29 cellular contexts compared by ENCODE assay signal in the genomic region with DNA sequence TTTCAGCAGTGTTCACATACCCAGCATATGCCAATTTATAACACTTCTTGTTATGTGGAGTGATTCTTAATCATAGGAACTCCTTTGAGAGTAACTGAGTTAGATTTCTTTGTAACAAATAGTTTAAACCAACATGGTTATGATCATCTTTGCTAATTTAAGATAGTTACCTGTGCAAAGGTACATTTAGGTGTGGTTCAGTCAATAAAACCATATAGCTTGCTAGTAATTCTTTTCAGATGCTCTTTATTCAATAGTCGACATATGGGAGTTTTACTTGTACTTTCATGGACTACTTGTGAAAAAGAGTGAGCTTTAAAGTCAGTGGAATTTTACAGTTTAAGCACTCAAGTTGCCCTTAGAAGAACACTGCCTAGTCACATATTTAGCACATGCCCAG.
"Had no signal": no experiment of that assay in that cellular context is flagged by ENCODE, and none has a peak within 500 bp of the region (broad histone marks: within the 10 kb centered on the region; RNA-seq: fewer than 3 reads in every experiment).

No MANE protein-coding gene starts in this region.

- H3K9ac ChIP-seq: SK-N-SH had no signal

- FAIRE-seq: K562 had no signal

- H3K27ac Mint-ChIP-seq: activated CD8-positive, alpha-beta memory T cell treated with anti-CD3 and anti-CD28 coated beads, Interleukin-2, amount 10 ng/mL, durations not matched to agents 7 days and 5 days; activated naive CD4-positive, alpha-beta T cell treated with anti-CD3 and anti-CD28 coated beads, Interleukin-2, amount 50 U/mL, for 24 hours; activated T-cell treated with anti-CD3 and anti-CD28 coated beads, Interleukin-2, amount 50 U/mL, for 24 hours; activated T-helper 1 cell treated with anti-CD3 and anti-CD28 coated beads, Interleukin-12 subunit alpha, Interleukin-12 subunit beta, Interleukin-2, Interleukin-4 antibody, amounts not matched to agents 30 ng/mL and 10 ng/mL and 1 ng/mL, durations not matched to agents 14 hours and 24 hours and 36 hours; WTC11 had no signal

- H3K9me3 Mint-ChIP-seq: activated naive CD4-positive, alpha-beta T cell treated with anti-CD3 and anti-CD28 coated beads, Interleukin-2, amount 50 U/mL, for 24 hours; activated T-cell treated with anti-CD3 and anti-CD28 coated beads, Interleukin-2, amount 50 U/mL, for 24 hours; activated T-helper 1 cell treated with anti-CD3 and anti-CD28 coated beads, Interleukin-12 subunit alpha, Interleukin-12 subunit beta, Interleukin-2, Interleukin-4 antibody, amounts not matched to agents 30 ng/mL and 10 ng/mL and 1 ng/mL, durations not matched to agents 14 hours and 24 hours and 36 hours; brain; central memory CD8-positive, alpha-beta T cell; WTC11 had no signal

- ATAC-seq: activated CD8-positive, alpha-beta memory T cell treated with anti-CD3 and anti-CD28 coated beads, Interleukin-2, amount 10 ng/mL, durations not matched to agents 7 days and 5 days; K562; Panc1; Right ventricle myocardium inferior; WTC11 had no signal

- DNase-seq: activated CD4-positive, alpha-beta T cell treated with anti-CD3 and anti-CD28 coated beads for 48 hours; activated CD4-positive, alpha-beta T cell treated with anti-CD3 and anti-CD28 coated beads, Interleukin-2, amount 50 U/mL, for 4 hours; activated CD4-positive, CD25-positive, alpha-beta regulatory T cell treated with anti-CD3 and anti-CD28 coated beads, Interleukin-2, amount 50 U/mL, for 72 hours; activated CD8-positive, alpha-beta memory T cell treated with anti-CD3 and anti-CD28 coated beads, Interleukin-2, amount 10 ng/mL, durations not matched to agents 7 days and 5 days; activated effector memory CD4-positive, alpha-beta T cell treated with Interleukin-2 at 50 U/mL for 16 hours; activated naive CD4-positive, alpha-beta T cell; activated T-cell treated with anti-CD3 and anti-CD28 coated beads, Interleukin-2, amount 50 U/mL, for 24 hours; aorta; Karpas-422; NCI-H1105 treated with DMSO at 0.1 percent for 48 hours; NCI-H1436 treated with DMSO at 0.1 percent for 48 hours; NCI-H1930; NCI-H2171; NCI-H2227 treated with DMSO at 0.1 percent for 48 hours; NCI-H526 treated with DMSO at 0.1 percent for 48 hours; NK-92 treated with Interleukin-12 subunit alpha and Interleukin-12 subunit beta, amount 100 ng/mL, for 24 hours; OCI-M1; RPMI8226; SK-N-SH; SW 1271; T-helper 9 cell had no signal

- H3K27me3 Mint-ChIP-seq: activated CD8-positive, alpha-beta memory T cell treated with anti-CD3 and anti-CD28 coated beads, Interleukin-2, amount 10 ng/mL, durations not matched to agents 7 days and 5 days; activated naive CD4-positive, alpha-beta T cell treated with anti-CD3 and anti-CD28 coated beads, Interleukin-2, amount 50 U/mL, for 24 hours; activated T-cell treated with anti-CD3 and anti-CD28 coated beads, Interleukin-2, amount 50 U/mL, for 24 hours; central memory CD8-positive, alpha-beta T cell had no signal

- H3K4me2 ChIP-seq: SK-N-SH had no signal

- H3K9me3 ChIP-seq: SK-N-SH had no signal

- H3K4me3 ChIP-seq: K562 had no signal

- H3K9me2 ChIP-seq: SK-N-SH had no signal

- H3K4me3 Mint-ChIP-seq: activated CD8-positive, alpha-beta memory T cell treated with anti-CD3 and anti-CD28 coated beads, Interleukin-2, amount 10 ng/mL, durations not matched to agents 7 days and 5 days; activated naive CD4-positive, alpha-beta T cell treated with anti-CD3 and anti-CD28 coated beads, Interleukin-2, amount 50 U/mL, for 24 hours; activated T-cell treated with anti-CD3 and anti-CD28 coated beads, Interleukin-2, amount 50 U/mL, for 24 hours; activated T-helper 1 cell treated with anti-CD3 and anti-CD28 coated beads, Interleukin-12 subunit alpha, Interleukin-12 subunit beta, Interleukin-2, Interleukin-4 antibody, amounts not matched to agents 30 ng/mL and 10 ng/mL and 1 ng/mL, durations not matched to agents 14 hours and 24 hours and 36 hours; central memory CD8-positive, alpha-beta T cell; WTC11 had no signal
